8 cellular contexts compared by ENCODE assay signal in genomic region chr17:7306911-7307685, GRCh38. TPM values are rescaled to one million over a fixed set of nuclear protein-coding genes. Genes with fewer than 3 reads are reported as not detected.
DNase-seq lines count a peak whose midpoint lies in the region; ATAC-seq and TF ChIP-seq lines count a peak whose summit lies in the region.

Gene EIF5A, plus strand, starts transcription at chr17:7307628. Its CDS starts 2,008 bp downstream, at chr17:7309636.

- H3K36me3 ChIP-seq in mucosa of rectum (ENCODE audit: control insufficient read depth in 2 of 2, insufficient read depth in 2 of 2, low read length in 2 of 2), result peaks cover 23 to 24% of the 10 kb centered on the region in 2 donors

- H3K4me1 Mint-ChIP-seq in activated T-cell treated with anti-CD3 and anti-CD28 coated beads, Interleukin-2, amount 50 U/mL, for 24 hours (ENCODE audit: low read depth), result peaks cover 38% of the 10 kb centered on the region

- peaks cover 43% of the 10 kb centered on the region for H3K36me3 Mint-ChIP-seq in activated T-cell treated with anti-CD3 and anti-CD28 coated beads, Interleukin-2, amount 50 U/mL, for 24 hours (ENCODE audit: low read depth)

- H3K4me3 ChIP-seq in epithelial cell of proximal tubule (ENCODE audit: low read depth, low read length) (peak within 1 kb of the TSS; percentile 95), mucosa of rectum (ENCODE audit: low read length in 2 of 2) (peak within 1 kb of the TSS; percentile 71 to 84)

- no peak for TF ChIP-seq CTCF in epithelial cell of proximal tubule (conservative IDR thresholded peaks at IDR 0.05; ENCODE audit: low read depth, low read length)

- no peaks in the 10 kb centered on the region for H3K9me3 Mint-ChIP-seq in activated T-cell treated with anti-CD3 and anti-CD28 coated beads, Interleukin-2, amount 50 U/mL, for 24 hours

- H3K9ac ChIP-seq in mucosa of rectum (ENCODE audit: low read depth in 1 of 2, low read length in 2 of 2), result peak within 1 kb of the TSS; percentile 94

- peak within 1 kb of the TSS; percentile 97 to 99 for H3K27ac ChIP-seq in mucosa of rectum (ENCODE audit: low read depth in 2 of 2, low read length in 2 of 2)

- H3K4me3 Mint-ChIP-seq in activated T-cell treated with anti-CD3 and anti-CD28 coated beads, Interleukin-2, amount 50 U/mL, for 24 hours, result peak within 1 kb of the TSS; percentile 96

- H3K27ac Mint-ChIP-seq in activated T-cell treated with anti-CD3 and anti-CD28 coated beads, Interleukin-2, amount 50 U/mL, for 24 hours, result peak within 1 kb of the TSS; percentile 99

- DNase-seq in DMS153 (lab: John Stamatoyannopoulos, UW) (peak; percentile 95), KBM-7 (peak; percentile 99), epithelial cell of proximal tubule (ENCODE audit: low read depth) (peak; percentile 99)
- peak; percentile 100 for DNase-seq in activated T-cell treated with anti-CD3 and anti-CD28 coated beads, Interleukin-2, amount 50 U/mL, for 24 hours
- peak; percentile 100 for DNase-seq in stimulated activated CD8-positive, alpha-beta memory T cell treated with anti-CD3 and anti-CD28 coated beads, Interleukin-4, amount 100 ng/mL, for 48 hours

- no peaks in the 10 kb centered on the region for H3K27me3 Mint-ChIP-seq in activated T-cell treated with anti-CD3 and anti-CD28 coated beads, Interleukin-2, amount 50 U/mL, for 24 hours

- peaks cover 18 to 22% of the 10 kb centered on the region in 2 donors for H3K4me1 ChIP-seq in mucosa of rectum (ENCODE audit: control insufficient read depth in 2 of 2, insufficient read depth in 2 of 2, low read length in 2 of 2)

- peak; percentile 54 for ATAC-seq in GM21619 (IDR thresholded peaks at IDR 0.05; ENCODE audit: unreplicated experiment)

- in situ Hi-C loops in KBM-7 (cut with MboI; ENCODE audit: low pct_unique_long_range_greater_than_20kb, low sequenced_read_pairs), result no loop called here

- H3K27me3 ChIP-seq in mucosa of rectum (ENCODE audit: control insufficient read depth in 2 of 2, insufficient read depth in 2 of 2, low read length in 2 of 2), result no peaks in the 10 kb centered on the region

- no peaks in the 10 kb centered on the region for H3K9me3 ChIP-seq in mucosa of rectum (ENCODE audit: control insufficient read depth in 2 of 2, low read length in 2 of 2)

TF ChIP-seq in PFSK-1, 5 proteins besides CTCF, POLR2A, EP300 and RAD21:
- TF ChIP-seq REST (IDR thresholded peaks at IDR 0.05; ENCODE audit: insufficient read depth in 1 of 2, low read depth in 2 of 2, low read length in 2 of 2) (peak in 1 of 2 experiments; percentile 5; a peak in 2 of 4 replicates), POLR2AphosphoS5 (IDR thresholded peaks at IDR 0.05; ENCODE audit: low read depth, low read length) (peak; percentile 79; the same call in 1 of the 2 replicates), FOXP2 (optimal IDR thresholded peaks at IDR 0.05; ENCODE audit: borderline replicate concordance, extremely low read depth, extremely low read length, insufficient read depth) (no peak), TAF1 (IDR thresholded peaks at IDR 0.05; ENCODE audit: borderline replicate concordance, insufficient read depth, low read length) (peak; percentile 76)
TF ChIP-seq in PFSK-1: peak in this region for 3.

RNA-seq across cellular contexts. Expression of gene EIF5A, which starts in this region (rescaled TPM):
- 1,521 TPM for polyA plus RNA-seq in PFSK-1 (2012; ENCODE audit: insufficient read length, low read depth)
- 353 and 817 TPM in 2 replicates for total RNA-seq in epithelial cell of proximal tubule

Comparison
In these comparisons a context has a peak if more than half of its experiments do, and no peak if none do; other contexts are left out.
1. Peak in every context shown above with its lines: DNase-seq, ATAC-seq, H3K4me3 ChIP-seq and H3K27ac ChIP-seq.